9 cellular contexts compared by ENCODE assay signal in the genomic region with DNA sequence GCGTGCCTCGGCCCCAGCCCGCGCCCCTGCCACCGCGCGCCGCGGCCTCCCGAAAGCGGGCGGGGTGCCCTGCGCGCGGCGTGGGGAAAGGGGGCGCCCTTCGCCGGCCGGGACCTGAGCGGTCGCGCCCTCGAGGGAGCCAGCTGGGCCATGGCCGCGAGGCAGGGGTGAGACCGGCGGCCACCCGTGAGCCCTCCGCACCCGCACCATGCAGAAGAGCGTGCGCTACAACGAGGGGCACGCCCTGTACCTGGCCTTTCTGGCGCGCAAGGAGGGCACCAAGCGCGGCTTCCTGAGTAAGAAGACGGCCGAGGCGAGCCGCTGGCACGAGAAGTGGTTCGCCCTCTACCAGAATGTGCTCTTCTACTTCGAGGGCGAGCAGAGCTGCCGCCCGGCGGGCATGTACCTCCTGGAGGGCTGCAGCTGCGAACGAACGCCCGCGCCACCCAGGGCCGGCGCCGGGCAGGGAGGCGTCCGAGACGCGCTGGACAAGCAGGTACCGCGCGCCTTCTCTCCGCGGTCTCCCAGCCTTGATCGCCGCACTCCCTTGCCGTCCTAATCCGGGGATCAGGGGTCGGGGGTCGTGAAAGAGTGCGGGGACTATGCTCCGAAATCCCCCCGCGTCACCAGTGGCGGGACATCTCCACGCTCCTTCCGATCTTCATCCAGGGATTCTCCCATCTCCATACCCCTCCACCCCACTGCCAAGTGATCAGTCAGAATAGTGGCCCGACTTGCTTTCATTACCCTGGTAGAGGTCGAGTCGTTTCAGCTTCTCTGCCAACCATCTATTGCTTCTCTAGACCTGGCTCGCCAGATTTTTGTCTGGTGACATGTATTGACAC. TPM values are rescaled to one million over a fixed set of nuclear protein-coding genes. Genes with fewer than 3 reads are reported as not detected.
A peak's percentile ranks its signal among the peaks of the same experiment; 100 is the strongest.
DNase-seq lines count a peak whose midpoint lies in the region; ATAC-seq, FAIRE-seq and TF ChIP-seq lines count a peak whose summit lies in the region.
"Had no signal": no experiment of that assay in that cellular context is flagged by ENCODE, and none has a peak within 500 bp of the region (broad histone marks: within the 10 kb centered on the region; RNA-seq: fewer than 3 reads in every experiment).

No MANE protein-coding gene starts in this region.

- H3K36me3 ChIP-seq in HUES64 (ENCODE audit: insufficient read depth, low read length) (no peaks in the 10 kb centered on the region), neural progenitor cell (no peaks in the 10 kb centered on the region), testis (ENCODE audit: low read depth, missing control alignments) (no peaks in the 10 kb centered on the region)
- H3K36me3 ChIP-seq: adrenal gland had no signal

- POLR2A ChIA-PET in AG04449 (lab: Yijun Ruan, JAX), result no interaction called here

- H3K9me3 Mint-ChIP-seq in activated T-helper 17 cell treated with anti-CD3 and anti-CD28 coated beads, Interleukin-2, amount 50 U/mL, for 72 hours, result no peaks in the 10 kb centered on the region
- peaks cover 6% of the 10 kb centered on the region for H3K9me3 Mint-ChIP-seq in neural progenitor cell

- peak overlapping the region; percentile 86 for H2AFZ ChIP-seq in neural progenitor cell (replicated peaks)

- H3K4me1 ChIP-seq in HUES64 (ENCODE audit: insufficient read depth, low read length), result peaks cover 84% of the 10 kb centered on the region
- peaks cover 33% of the 10 kb centered on the region for H3K4me1 ChIP-seq in neural progenitor cell
- H3K4me1 ChIP-seq in testis, result no peaks in the 10 kb centered on the region

- H3K9me3 ChIP-seq in HUES64 (ENCODE audit: insufficient read depth, low read depth, low read length) (no peaks in the 10 kb centered on the region), neural progenitor cell (ENCODE audit: low read depth) (no peaks in the 10 kb centered on the region), testis (no peaks in the 10 kb centered on the region)
- H3K9me3 ChIP-seq: adrenal gland had no signal

- H3K36me3 Mint-ChIP-seq in activated T-helper 17 cell treated with anti-CD3 and anti-CD28 coated beads, Interleukin-2, amount 50 U/mL, for 72 hours (ENCODE audit: low read depth), result no peaks in the 10 kb centered on the region
- peaks cover 4% of the 10 kb centered on the region for H3K36me3 Mint-ChIP-seq in neural progenitor cell

- CTCF ChIA-PET in AG04449 (lab: Yijun Ruan, JAX), result no interaction called here

- H3K79me2 ChIP-seq in neural progenitor cell (ENCODE audit: low read depth), result no peaks in the 10 kb centered on the region

- peak overlapping the region; percentile 89 for H3K4me2 ChIP-seq in neural progenitor cell

- H3K27me3 ChIP-seq in HUES64 (ENCODE audit: insufficient read depth, low read length), result peaks cover 52% of the 10 kb centered on the region
- peaks cover 87% of the 10 kb centered on the region for H3K27me3 ChIP-seq in neural progenitor cell
- H3K27me3 ChIP-seq in testis, result no peaks in the 10 kb centered on the region

- H3K4me3 ChIP-seq in AG04449 (ENCODE audit: low read depth, low read length) (peak overlapping the region; percentile 56), HUES64 (ENCODE audit: low read length) (peak overlapping the region; percentile 74), neural progenitor cell (peak overlapping the region; percentile 52), testis (peak overlapping the region; percentile 55 to 61)

- H3K27ac Mint-ChIP-seq in activated T-helper 17 cell treated with anti-CD3 and anti-CD28 coated beads, Interleukin-2, amount 50 U/mL, for 72 hours, result peak overlapping the region; percentile 79
- no peak overlapping the region for H3K27ac Mint-ChIP-seq in neural progenitor cell

- peaks cover 33% of the 10 kb centered on the region for H3K4me1 Mint-ChIP-seq in activated T-helper 17 cell treated with anti-CD3 and anti-CD28 coated beads, Interleukin-2, amount 50 U/mL, for 72 hours
- H3K4me1 Mint-ChIP-seq in neural progenitor cell, result peaks cover 13% of the 10 kb centered on the region

- TF ChIP-seq CTCF in AG04449 (IDR thresholded peaks at IDR 0.05; ENCODE audit: insufficient read depth, low read length, missing control alignments) (peak; percentile 7), neural progenitor cell (IDR thresholded peaks at IDR 0.05) (peak; percentile 16), testis (IDR thresholded peaks at IDR 0.05) (no peak)

- peaks cover 6% of the 10 kb centered on the region for H4K20me1 ChIP-seq in neural progenitor cell (ENCODE audit: low read depth)

- no peak for TF ChIP-seq POLR2A in testis (IDR thresholded peaks at IDR 0.05)

- H3K9ac ChIP-seq in HUES64 (ENCODE audit: low read depth, low read length) (peak overlapping the region; percentile 65), neural progenitor cell (no peak overlapping the region)

- no peak for FAIRE-seq in frontal cortex (lab: Jason Lieb, UNC)

- H3K4me3 Mint-ChIP-seq in activated T-helper 17 cell treated with anti-CD3 and anti-CD28 coated beads, Interleukin-2, amount 50 U/mL, for 72 hours, result peak overlapping the region; percentile 87
- peak overlapping the region; percentile 82 for H3K4me3 Mint-ChIP-seq in neural progenitor cell

- DNase-seq in AG04449 (ENCODE audit: low read depth, low spot score), result no peak
- DNase-seq in frontal cortex (ENCODE audit: low spot score in 2 of 2), result peak; percentile 65 to 80
- peak; percentile 60 for DNase-seq in neural progenitor cell (ENCODE audit: low spot score)
- DNase-seq in testis, result peak; percentile 22
- no peak for DNase-seq in NCI-H1694 (lab: John Stamatoyannopoulos, UW)

- WGBS in HUES64, result under 1% methylated on average over 84 of the region's 84 CpGs
- 6 to 7% methylated on average over 17 to 50 of the region's 84 CpGs for WGBS in testis, 2 donors

- H3K27ac ChIP-seq in HUES64 (ENCODE audit: low read depth, low read length) (no peak overlapping the region), neural progenitor cell (no peak overlapping the region), testis (peak overlapping the region; percentile 21 to 69)

- peaks cover 35% of the 10 kb centered on the region for H3F3A ChIP-seq in neural progenitor cell (ENCODE audit: low read depth)

- peak; percentile 57 for ATAC-seq in activated T-helper 17 cell treated with anti-CD3 and anti-CD28 coated beads, Interleukin-2, amount 50 U/mL, for 72 hours (replicated peaks)
- ATAC-seq in HG03139 (IDR thresholded peaks at IDR 0.05; ENCODE audit: unreplicated experiment), result no peak

- H3K27me3 Mint-ChIP-seq in activated T-helper 17 cell treated with anti-CD3 and anti-CD28 coated beads, Interleukin-2, amount 50 U/mL, for 72 hours, result no peaks in the 10 kb centered on the region
- H3K27me3 Mint-ChIP-seq in neural progenitor cell (ENCODE audit: insufficient read depth, low read depth), result peaks cover 29% of the 10 kb centered on the region

- intact Hi-C loops in testis (cut with DNase I; ENCODE audit: low total_unique reads), result no loop called here

RNA-seq across cellular contexts. Expression of a gene that starts 0.6 kb away (rescaled TPM):
- 3.5 TPM for polyA plus RNA-seq in HUES64 (2013, experiment 1 of 2)
- 2.5 TPM for polyA plus RNA-seq in HUES64 (2013, experiment 2 of 2)
- 1 to 10 TPM; 6.8 to 7.6 TPM for total RNA-seq in activated T-helper 17 cell treated with anti-CD3 and anti-CD28 coated beads, Interleukin-2, amount 50 U/mL, for 72 hours
- total RNA-seq in frontal cortex, result 12.2 TPM
- total RNA-seq in neural progenitor cell (ENCODE audit: low replicate concordance), result 0.15 and 0.40 TPM in 2 replicates
- 10 to 100 TPM in 1 of 2 donors, 1 to 10 TPM in 1; 7.8 to 11.3 TPM for total RNA-seq in testis
- 6.2 TPM for polyA plus RNA-seq in testis (ENCODE audit: insufficient read depth, low read depth, low replicate concordance)

Comparison
In these comparisons a context has a peak if more than half of its experiments do, and no peak if none do; other contexts are left out.
1. DNase-seq: peak in frontal cortex (2 of 2), neural progenitor cell (single experiment) and testis (single experiment); none in AG04449 (single experiment) and NCI-H1694 (single experiment).
2. CTCF ChIP-seq: peak in AG04449 (single experiment) and neural progenitor cell (single experiment); none in testis (0 of 3).
3. H3K27ac ChIP-seq: peak in testis (2 of 2); none in HUES64 (single experiment) and neural progenitor cell (single experiment).
4. Peak in every context shown above with its lines, with median percentiles within 50 percentile points of each other: H3K4me3 ChIP-seq.